Comparison of ENCODE assay signal across 11 cellular contexts in genomic region chrX:134599173-134599914, GRCh38. TPM values are rescaled to one million over a fixed set of nuclear protein-coding genes. Genes with fewer than 3 reads are reported as not detected.
DNase-seq lines count a peak whose midpoint lies in the region; ATAC-seq and TF ChIP-seq lines count a peak whose summit lies in the region.
"Had no signal": no experiment of that assay in that cellular context is flagged by ENCODE, and none has a peak within 500 bp of the region (broad histone marks: within the 10 kb centered on the region; RNA-seq: fewer than 3 reads in every experiment).

No MANE protein-coding gene starts in this region.

- H3K27me3 ChIP-seq in GM23248 (replicated peaks; ENCODE audit: insufficient read depth) (no peaks in the 10 kb centered on the region), gastrocnemius medialis (no peaks in the 10 kb centered on the region)

- H3K79me2 ChIP-seq in GM23248 (ENCODE audit: insufficient read depth): no peaks in the 10 kb centered on the region

- H3F3A ChIP-seq in GM23248 (ENCODE audit: insufficient read depth): peaks cover 23% of the 10 kb centered on the region

- H3K27me3 Mint-ChIP-seq in activated naive CD8-positive, alpha-beta T cell treated with anti-CD3 and anti-CD28 coated beads, Interleukin-2, amount 50 U/mL, for 24 hours: peaks cover 24% of the 10 kb centered on the region

- no peaks in the 10 kb centered on the region for H3K9me3 ChIP-seq in GM23248 (ENCODE audit: low read depth)
- H3K9me3 ChIP-seq in gastrocnemius medialis: peaks cover 0 to 4% (median 0%) of the 10 kb centered on the region in 3 donors
- H3K9me3 ChIP-seq: psoas muscle had no signal

- no peak for TF ChIP-seq POLR2A in gastrocnemius medialis (IDR thresholded peaks at IDR 0.05)

- peak overlapping the region; percentile 85 for H3K27ac Mint-ChIP-seq in activated naive CD8-positive, alpha-beta T cell treated with anti-CD3 and anti-CD28 coated beads, Interleukin-2, amount 50 U/mL, for 24 hours

- H3K4me1 ChIP-seq in GM23248 (ENCODE audit: insufficient read depth) (peaks cover 26% of the 10 kb centered on the region), gastrocnemius medialis (no peaks in the 10 kb centered on the region)
- H3K4me1 ChIP-seq: stomach had no signal

- H3K4me3 Mint-ChIP-seq in activated naive CD8-positive, alpha-beta T cell treated with anti-CD3 and anti-CD28 coated beads, Interleukin-2, amount 50 U/mL, for 24 hours: peak overlapping the region; percentile 14

- no peaks in the 10 kb centered on the region for H4K20me1 ChIP-seq in GM23248 (ENCODE audit: insufficient read depth)

- intact Hi-C loops in gastrocnemius medialis (cut with DNase I; ENCODE audit: low total_unique reads): no loop called here

- 72 to 81% methylated on average over 5 of the region's 5 CpGs for WGBS in GM23248 (ENCODE audit: low coverage in 1 of 2, low lambda C conversion rate in 2 of 2, missing lambda C conversion rate in 2 of 2), 2 experiments

- H3K36me3 Mint-ChIP-seq in activated naive CD8-positive, alpha-beta T cell treated with anti-CD3 and anti-CD28 coated beads, Interleukin-2, amount 50 U/mL, for 24 hours (ENCODE audit: low read depth): no peaks in the 10 kb centered on the region

- DNase-seq in AG20443 (ENCODE audit: low spot score) (peak; percentile 39), GM23248 (peak; percentile 76), gastrocnemius medialis (peak in 1 of 2 donors; percentile 30), SW480 (ENCODE audit: low spot score) (no peak), NCI-H1092 treated with DMSO at 0.1 percent for 48 hours (lab: John Stamatoyannopoulos, UW) (no peak)
- peak; percentile 12 for DNase-seq in activated naive CD8-positive, alpha-beta T cell treated with anti-CD3 and anti-CD28 coated beads, Interleukin-2, amount 50 U/mL, for 24 hours
- DNase-seq: psoas muscle, stomach, SW 1271 had no signal

- peak; percentile 87 for ATAC-seq in activated naive CD8-positive, alpha-beta T cell treated with anti-CD3 and anti-CD28 coated beads, Interleukin-2, amount 50 U/mL, for 24 hours
- ATAC-seq in gastrocnemius medialis (peak; percentile 24 to 36), HG02970 (IDR thresholded peaks at IDR 0.05; ENCODE audit: low FRiP score, unreplicated experiment) (no peak), HG02852 (IDR thresholded peaks at IDR 0.05; ENCODE audit: unreplicated experiment) (no peak)
- ATAC-seq: psoas muscle had no signal

- H2AFZ ChIP-seq in GM23248: no peak overlapping the region

- H3K4me3 ChIP-seq in GM23248 (no peak overlapping the region), gastrocnemius medialis (no peak overlapping the region)
- H3K4me3 ChIP-seq: psoas muscle, stomach had no signal

- H3K9me2 ChIP-seq in GM23248 (ENCODE audit: insufficient read depth): no peaks in the 10 kb centered on the region

- TF ChIP-seq CTCF in gastrocnemius medialis (IDR thresholded peaks at IDR 0.05 in 4 of 5, conservative IDR thresholded peaks at IDR 0.05 in 1 of 5): no peak

- peak overlapping the region; percentile 55; the same call in 1 of the 2 replicates for H3K27ac ChIP-seq in GM23248
- no peak overlapping the region for H3K27ac ChIP-seq in gastrocnemius medialis
- H3K27ac ChIP-seq: psoas muscle, stomach had no signal

- peak overlapping the region; percentile 48 for H3K4me2 ChIP-seq in GM23248 (ENCODE audit: unreplicated experiment)

- peaks cover 6% of the 10 kb centered on the region for H3K9me3 Mint-ChIP-seq in activated naive CD8-positive, alpha-beta T cell treated with anti-CD3 and anti-CD28 coated beads, Interleukin-2, amount 50 U/mL, for 24 hours

- H3K9ac ChIP-seq in GM23248: no peak overlapping the region

- in situ Hi-C loops in GM23248 (cut with MboI) (no loop called here), gastrocnemius medialis (cut with MboI; ENCODE audit: low sequenced_read_pairs in 4 of 4) (no loop called here)

- H3K4me1 Mint-ChIP-seq in activated naive CD8-positive, alpha-beta T cell treated with anti-CD3 and anti-CD28 coated beads, Interleukin-2, amount 50 U/mL, for 24 hours: peaks cover 27% of the 10 kb centered on the region

- H3K36me3 ChIP-seq in GM23248 (ENCODE audit: low read depth) (no peaks in the 10 kb centered on the region), gastrocnemius medialis (no peaks in the 10 kb centered on the region)
- H3K36me3 ChIP-seq: stomach had no signal

RNA-seq across cellular contexts. Expression of gene PLAC1, which starts 58.9 kb away (rescaled TPM):
- total RNA-seq in GM23248 (2014; rRNA removed; shearing (Covaris generic)): 0.63 TPM in 1 of 2 replicates, not detected in the other
- not detected in 2 replicates for polyA plus RNA-seq in GM23248 (2016; fragmentation: Nextera tagmentation; extraction: Ambion mirVana)
- not detected for total RNA-seq in gastrocnemius medialis
- total RNA-seq: stomach had no signal
- polyA plus RNA-seq: stomach had no signal

Comparison
In these comparisons a context has a peak if more than half of its experiments do, and no peak if none do; other contexts are left out.
1. DNase-seq: peak in AG20443 (single experiment), GM23248 (single experiment) and activated naive CD8-positive, alpha-beta T cell treated with anti-CD3 and anti-CD28 coated beads, Interleukin-2, amount 50 U/mL, for 24 hours (single experiment); none in SW480 (single experiment) and NCI-H1092 treated with DMSO at 0.1 percent for 48 hours (single experiment).
2. ATAC-seq: peak in activated naive CD8-positive, alpha-beta T cell treated with anti-CD3 and anti-CD28 coated beads, Interleukin-2, amount 50 U/mL, for 24 hours (single experiment) and gastrocnemius medialis (2 of 2); none in HG02970 (single experiment) and HG02852 (single experiment).